ENCODE assay signal across 9 cellular contexts in the genomic region with DNA sequence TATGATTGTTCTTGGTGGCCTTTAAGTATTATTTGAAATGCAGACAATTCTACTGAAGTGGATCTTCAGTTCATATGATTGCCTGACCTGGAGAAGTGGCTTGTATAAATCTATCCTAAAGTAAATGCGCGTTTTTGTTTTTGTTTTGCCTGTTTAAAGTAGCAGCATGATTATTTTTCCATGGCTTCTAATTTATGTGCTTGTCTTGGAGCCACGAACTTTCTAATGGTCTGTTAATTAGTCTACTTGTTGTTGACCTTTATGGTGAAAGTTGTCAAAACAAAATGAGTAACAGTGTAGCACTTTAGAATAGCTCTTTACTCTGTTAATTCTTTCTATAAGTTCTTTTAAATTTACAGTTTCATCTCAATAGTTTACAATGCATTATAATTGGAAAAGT. TPM values are rescaled to one million over a fixed set of nuclear protein-coding genes. Genes with fewer than 3 reads are reported as not detected.
A peak's percentile ranks its signal among the peaks of the same experiment; 100 is the strongest.
DNase-seq lines count a peak whose midpoint lies in the region; ATAC-seq and TF ChIP-seq lines count a peak whose summit lies in the region.
"Had no signal": no experiment of that assay in that cellular context is flagged by ENCODE, and none has a peak within 500 bp of the region (broad histone marks: within the 10 kb centered on the region; RNA-seq: fewer than 3 reads in every experiment).

No MANE protein-coding gene starts in this region.

- CTCF ChIA-PET in activated naive CD4-positive, alpha-beta T cell treated with anti-CD3 and anti-CD28 coated beads for 36 hours (lab: Charles Lee), result no interaction called here
- CTCF ChIA-PET in RWPE1 (lab: Yijun Ruan, JAX), result no interaction called here

- intact Hi-C loops in activated naive CD4-positive, alpha-beta T cell treated with anti-CD3 and anti-CD28 coated beads for 36 hours (cut with micrococcal nuclease), result loop anchor here (1.0 to 5.0 kb wide), 8 partner anchors 15 to 901 kb away; a partner anchor contains a TSS
- intact Hi-C loops in lower lobe of right lung (cut with DNase I) (no loop called here), transverse colon (cut with DNase I; ENCODE audit: low total_unique reads) (no loop called here)

- TF ChIP-seq CTCF in astrocyte of the cerebellum (IDR thresholded peaks at IDR 0.05; ENCODE audit: low read depth, low read length, missing control alignments) (no peak), lower lobe of right lung (IDR thresholded peaks at IDR 0.05) (no peak), transverse colon (IDR thresholded peaks at IDR 0.05) (no peak), RWPE1 (conservative IDR thresholded peaks at IDR 0.05; ENCODE audit: low read depth) (no peak)

- H3K36me3 ChIP-seq in lower lobe of right lung (peaks cover 40% of the 10 kb centered on the region), transverse colon (peaks cover 0 to 5% (median 0%) of the 10 kb centered on the region in 4 donors)

- H3K4me1 ChIP-seq in lower lobe of right lung, result peaks cover 61% of the 10 kb centered on the region
- peaks cover 14 to 60% (median 32%) of the 10 kb centered on the region in 4 donors for H3K4me1 ChIP-seq in transverse colon

- peaks cover 41% of the 10 kb centered on the region for H3K4me1 Mint-ChIP-seq in activated naive CD4-positive, alpha-beta T cell treated with anti-CD3 and anti-CD28 coated beads for 36 hours (ENCODE audit: low read depth)

- DNase-seq in activated naive CD4-positive, alpha-beta T cell treated with anti-CD3 and anti-CD28 coated beads for 36 hours, result no peak
- DNase-seq in activated naive CD4-positive, alpha-beta T cell (lab: John Stamatoyannopoulos, UW), result no peak
- DNase-seq in astrocyte of the cerebellum (ENCODE audit: low read depth), result no peak
- no peak for DNase-seq in lower lobe of right lung
- DNase-seq in transverse colon, result no peak
- DNase-seq in RWPE1 (ENCODE audit: low spot score), result no peak
- DNase-seq in D341Med (ENCODE audit: low spot score), result no peak
- no peak for DNase-seq in NCI-H2029 (lab: John Stamatoyannopoulos, UW)
- DNase-seq: activated gamma-delta T cell treated with Interleukin-2 at 50 U/mL for 16 hours had no signal

- peak overlapping the region; percentile 93 for H3K4me3 ChIP-seq in astrocyte of the cerebellum (ENCODE audit: low read depth, low read length)
- peak overlapping the region; percentile 86 for H3K4me3 ChIP-seq in lower lobe of right lung
- H3K4me3 ChIP-seq in transverse colon, result peak overlapping the region in 3 of 4 donors; percentile 92 to 98 (median 96)

- in situ Hi-C loops in astrocyte of the cerebellum (cut with HindIII; ENCODE audit: low sequenced_read_pairs) (no loop called here), transverse colon (cut with MboI; ENCODE audit: low pct_ligation_motif_present in 1 of 4, low pct_unique_long_range_greater_than_20kb in 1 of 4, low sequenced_read_pairs in 3 of 4) (no loop called here)

- no peaks in the 10 kb centered on the region for H3K27me3 Mint-ChIP-seq in activated naive CD4-positive, alpha-beta T cell treated with anti-CD3 and anti-CD28 coated beads for 36 hours (ENCODE audit: low read depth)

- H3K27ac ChIP-seq in lower lobe of right lung, result peak overlapping the region; percentile 99
- H3K27ac ChIP-seq in transverse colon, result peak overlapping the region; percentile 96 to 99 (median 98)
- no peak overlapping the region for H3K27ac ChIP-seq in RWPE1

- H3K9me3 ChIP-seq in lower lobe of right lung, result no peaks in the 10 kb centered on the region
- H3K9me3 ChIP-seq in transverse colon, result no peaks in the 10 kb centered on the region

- peak overlapping the region; percentile 99 for H3K4me3 Mint-ChIP-seq in activated naive CD4-positive, alpha-beta T cell treated with anti-CD3 and anti-CD28 coated beads for 36 hours

- H3K9me3 Mint-ChIP-seq in activated naive CD4-positive, alpha-beta T cell treated with anti-CD3 and anti-CD28 coated beads for 36 hours, result no peaks in the 10 kb centered on the region

- 12 to 14% methylated on average over 3 of the region's 3 CpGs for WGBS in transverse colon (ENCODE audit: low coverage in 1 of 2), 2 donors

- H3K27me3 ChIP-seq in lower lobe of right lung (ENCODE audit: low read depth) (no peaks in the 10 kb centered on the region), transverse colon (no peaks in the 10 kb centered on the region)

- no peak overlapping the region for H3K27ac Mint-ChIP-seq in activated naive CD4-positive, alpha-beta T cell treated with anti-CD3 and anti-CD28 coated beads for 36 hours

- ATAC-seq in lower lobe of right lung, result no peak

- TF ChIP-seq EP300 in transverse colon (IDR thresholded peaks at IDR 0.05; ENCODE audit: low read depth), result no peak

- no peak for TF ChIP-seq POLR2A in transverse colon (IDR thresholded peaks at IDR 0.05)

- H3K36me3 Mint-ChIP-seq in activated naive CD4-positive, alpha-beta T cell treated with anti-CD3 and anti-CD28 coated beads for 36 hours (ENCODE audit: low read depth), result peaks cover 31% of the 10 kb centered on the region

- POLR2A ChIA-PET in RWPE1 (lab: Yijun Ruan, JAX; ENCODE audit: low non-redundant PET), result no interaction called here

RNA-seq across cellular contexts. Expression of a gene that starts 1.7 kb away (rescaled TPM):
- total RNA-seq in activated naive CD4-positive, alpha-beta T cell treated with anti-CD3 and anti-CD28 coated beads for 36 hours, result 100 to 1,000 TPM; 151 TPM
- 374 TPM for total RNA-seq in lower lobe of right lung
- total RNA-seq in transverse colon, result 100 to 1,000 TPM in 3 of 4 donors, 10 to 100 TPM in 1; 93.9 to 223 (median 160) TPM

RNA-seq across cellular contexts. Expression of a gene that starts 56.6 kb away (rescaled TPM):
- total RNA-seq in activated naive CD4-positive, alpha-beta T cell treated with anti-CD3 and anti-CD28 coated beads for 36 hours, result 10 to 100 TPM; 13.5 to 14.3 TPM
- total RNA-seq in lower lobe of right lung (37.5 TPM), transverse colon (100 to 1,000 TPM in 2 of 4 donors, 10 to 100 TPM in 2; 62.6 to 313 (median 97.1) TPM)
